In the genomic region with DNA sequence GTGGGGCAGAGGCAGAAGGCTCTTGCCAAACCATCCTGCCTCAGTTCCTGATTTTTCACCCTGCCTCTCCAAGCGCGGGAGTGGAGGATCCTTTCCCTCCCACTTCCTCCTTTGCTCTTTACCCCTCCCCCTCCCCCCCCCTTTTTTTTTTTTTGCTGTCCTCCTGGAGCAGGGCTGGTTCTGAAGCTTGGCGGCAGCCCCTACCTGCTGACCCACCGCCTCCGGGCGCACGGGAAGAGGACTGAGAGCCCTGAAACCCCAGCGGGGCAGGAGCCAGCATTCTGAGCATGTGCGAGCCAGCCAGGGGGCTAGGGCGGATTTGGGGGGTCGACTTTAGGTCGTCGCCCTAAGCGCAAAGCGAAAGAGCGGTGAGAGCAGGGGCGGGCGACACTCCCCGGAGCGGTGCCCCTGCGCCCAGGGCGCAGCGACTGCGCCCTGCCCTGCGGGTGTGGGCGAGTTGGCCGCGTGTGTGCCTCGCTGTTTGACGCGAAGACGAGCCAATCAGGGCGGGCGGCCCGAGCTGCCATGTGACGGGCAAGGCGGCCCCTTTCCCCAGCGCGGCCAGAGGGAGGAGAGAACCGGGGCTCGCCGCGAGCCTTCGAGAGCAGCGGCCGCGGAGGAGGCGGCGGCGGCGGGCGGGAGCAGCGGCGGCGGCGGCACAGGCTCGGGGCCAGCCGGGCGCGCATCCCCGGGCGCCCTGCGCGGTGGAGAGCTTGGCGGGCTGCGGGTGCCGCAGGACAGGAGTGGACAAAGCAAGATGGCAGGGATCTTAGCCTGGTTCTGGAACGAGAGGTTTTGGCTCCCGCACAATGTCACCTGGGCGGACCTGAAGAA, we compare ENCODE assay signal across 8 cellular contexts. TPM values are rescaled to one million over a fixed set of nuclear protein-coding genes. Genes with fewer than 3 reads are reported as not detected.
DNase-seq lines count a peak whose midpoint lies in the region; ATAC-seq and TF ChIP-seq lines count a peak whose summit lies in the region.

A gene with protein sequence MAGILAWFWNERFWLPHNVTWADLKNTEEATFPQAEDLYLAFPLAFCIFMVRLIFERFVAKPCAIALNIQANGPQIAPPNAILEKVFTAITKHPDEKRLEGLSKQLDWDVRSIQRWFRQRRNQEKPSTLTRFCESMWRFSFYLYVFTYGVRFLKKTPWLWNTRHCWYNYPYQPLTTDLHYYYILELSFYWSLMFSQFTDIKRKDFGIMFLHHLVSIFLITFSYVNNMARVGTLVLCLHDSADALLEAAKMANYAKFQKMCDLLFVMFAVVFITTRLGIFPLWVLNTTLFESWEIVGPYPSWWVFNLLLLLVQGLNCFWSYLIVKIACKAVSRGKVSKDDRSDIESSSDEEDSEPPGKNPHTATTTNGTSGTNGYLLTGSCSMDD (plus strand): TSS at position 581 of the 834 bp plus-strand sequence. CDS start 177 bp downstream, at position 758.

- no peaks in the 10 kb centered on the region for H3K27me3 Mint-ChIP-seq in activated CD4-positive, alpha-beta T cell treated with anti-CD3 and anti-CD28 coated beads, Interleukin-2, amount 10 ng/mL, durations not matched to agents 24 days and 14 days

- no peaks in the 10 kb centered on the region for H3K9me3 ChIP-seq in left lung

- H3K36me3 Mint-ChIP-seq in activated CD4-positive, alpha-beta T cell treated with anti-CD3 and anti-CD28 coated beads, Interleukin-2, amount 10 ng/mL, durations not matched to agents 24 days and 14 days (ENCODE audit: low read depth) = peaks cover 10% of the 10 kb centered on the region

- peaks cover 10 to 13% of the 10 kb centered on the region in 2 donors for H3K4me1 ChIP-seq in left lung

- no peak within 1 kb of the TSS for H3K4me3 Mint-ChIP-seq in activated CD4-positive, alpha-beta T cell treated with anti-CD3 and anti-CD28 coated beads, Interleukin-2, amount 10 ng/mL, durations not matched to agents 24 days and 14 days

- no peak for TF ChIP-seq CTCF in AG09319 (IDR thresholded peaks at IDR 0.05; ENCODE audit: low read depth, low read length)
- TF ChIP-seq CTCF in left lung (IDR thresholded peaks at IDR 0.05) = no peak

- ATAC-seq in GM18907 (IDR thresholded peaks at IDR 0.05; ENCODE audit: unreplicated experiment) (peak; percentile 96), HG03135 (IDR thresholded peaks at IDR 0.05; ENCODE audit: unreplicated experiment) (peak; percentile 93), left lung (peak; percentile 98)

- H3K36me3 ChIP-seq in left lung = no peaks in the 10 kb centered on the region

- H3K4me1 Mint-ChIP-seq in activated CD4-positive, alpha-beta T cell treated with anti-CD3 and anti-CD28 coated beads, Interleukin-2, amount 10 ng/mL, durations not matched to agents 24 days and 14 days = peaks cover 25% of the 10 kb centered on the region

- H3K27ac Mint-ChIP-seq in activated CD4-positive, alpha-beta T cell treated with anti-CD3 and anti-CD28 coated beads, Interleukin-2, amount 10 ng/mL, durations not matched to agents 24 days and 14 days = peak within 1 kb of the TSS; percentile 85

- intact Hi-C loops in activated CD4-positive, alpha-beta T cell treated with anti-CD3 and anti-CD28 coated beads, Interleukin-2, amount 10 ng/mL, durations not matched to agents 24 days and 14 days (cut with micrococcal nuclease) = loop anchor here (1.0 to 10.0 kb wide), 5 partner anchors 23 to 251 kb away; a partner anchor contains a TSS
- intact Hi-C loops in left lung (cut with DNase I) = no loop called here

- peak within 1 kb of the TSS; percentile 79 to 91 for H3K27ac ChIP-seq in left lung

- peak within 1 kb of the TSS; percentile 75 to 84 for H3K4me3 ChIP-seq in left lung

- peak; percentile 83 for DNase-seq in AG09319 (ENCODE audit: extremely low read depth, low read depth)
- peak; percentile 93 for DNase-seq in NCI-H345 (lab: John Stamatoyannopoulos, UW)
- peak; percentile 96 for DNase-seq in activated CD4-positive, alpha-beta T cell treated with anti-CD3 and anti-CD28 coated beads, Interleukin-2, amount 10 ng/mL, durations not matched to agents 24 days and 14 days
- DNase-seq in cortex of kidney (lab: John Stamatoyannopoulos, UW) = peak; percentile 59
- DNase-seq in left lung = peak; percentile 98 to 99
- peak; percentile 85 to 91 for DNase-seq in stimulated activated CD4-positive, alpha-beta T cell treated with anti-CD3 and anti-CD28 coated beads, Interleukin-2, amount 100 ng/mL, for 24 hours

- H3K9me3 Mint-ChIP-seq in activated CD4-positive, alpha-beta T cell treated with anti-CD3 and anti-CD28 coated beads, Interleukin-2, amount 10 ng/mL, durations not matched to agents 24 days and 14 days = no peaks in the 10 kb centered on the region

- H3K27me3 ChIP-seq in left lung = peaks cover 0 to 8% of the 10 kb centered on the region in 2 donors

RNA-seq across cellular contexts. Expression of the gene that starts here (rescaled TPM):
- total RNA-seq in activated CD4-positive, alpha-beta T cell treated with anti-CD3 and anti-CD28 coated beads, Interleukin-2, amount 10 ng/mL, durations not matched to agents 24 days and 14 days = 25.3 and 26.3 TPM in 2 replicates
- total RNA-seq in left lung = 10 to 100 TPM; 18.8 to 24.5 TPM

Comparison
In these comparisons a context has a peak if more than half of its experiments do, and no peak if none do; other contexts are left out.
1. Peak in every context shown above with its lines: DNase-seq, ATAC-seq, H3K4me3 ChIP-seq and H3K27ac ChIP-seq.